Comparison of ENCODE assay signal across 21 cellular contexts in genomic region chr17:46064460-46064859, GRCh38.
A peak's percentile ranks its signal among the peaks of the same experiment; 100 is the strongest.
DNase-seq lines count a peak whose midpoint lies in the region; ATAC-seq, FAIRE-seq and TF ChIP-seq lines count a peak whose summit lies in the region.
"Had no signal": no experiment of that assay in that cellular context is flagged by ENCODE, and none has a peak within 500 bp of the region (broad histone marks: within the 10 kb centered on the region; RNA-seq: fewer than 3 reads in every experiment).

No MANE protein-coding gene starts in this region.

- peaks cover 48% of the 10 kb centered on the region for H3K79me2 ChIP-seq in astrocyte (ENCODE audit: insufficient read depth, low read length)

- no peaks in the 10 kb centered on the region for H3K27me3 Mint-ChIP-seq in CD4-positive, alpha-beta T cell
- H3K27me3 Mint-ChIP-seq in Calu3 (ENCODE audit: unreplicated experiment) = no peaks in the 10 kb centered on the region
- no peaks in the 10 kb centered on the region for H3K27me3 Mint-ChIP-seq in astrocyte (ENCODE audit: low read depth, unreplicated experiment)
- H3K27me3 Mint-ChIP-seq in naive thymus-derived CD4-positive, alpha-beta T cell = no peaks in the 10 kb centered on the region
- H3K27me3 Mint-ChIP-seq: B cell had no signal

- H3K36me3 ChIP-seq in astrocyte (ENCODE audit: insufficient read depth, low read length) = peaks cover 25% of the 10 kb centered on the region
- peaks cover 10 to 44% (median 17%) of the 10 kb centered on the region in 3 experiments for H3K36me3 ChIP-seq in naive thymus-derived CD4-positive, alpha-beta T cell (ENCODE audit: control insufficient read depth in 2 of 3, insufficient read depth in 3 of 3, low read length in 3 of 3)
- H3K36me3 ChIP-seq in transverse colon = peaks cover 0 to 20% (median 6%) of the 10 kb centered on the region in 4 donors

- H3K27ac ChIP-seq in CD4-positive, alpha-beta T cell (ENCODE audit: low read depth, low read length) = no peak overlapping the region
- H3K27ac ChIP-seq in astrocyte (ENCODE audit: low read depth, low read length) (peak overlapping the region; percentile 42), transverse colon (no peak overlapping the region)
- no peak overlapping the region for H3K27ac ChIP-seq in naive thymus-derived CD4-positive, alpha-beta T cell (ENCODE audit: low read depth, low read length)
- H3K27ac ChIP-seq: esophagus muscularis mucosa, left lung, SJCRH30, testis had no signal

- H3K9ac ChIP-seq in astrocyte (ENCODE audit: low read length) = peak overlapping the region; percentile 6

- no peak for TF ChIP-seq EP300 in transverse colon (IDR thresholded peaks at IDR 0.05; ENCODE audit: low read depth)

- H2AFZ ChIP-seq in astrocyte (ENCODE audit: low read depth, low read length) = no peak overlapping the region

- no peak for DNase-seq in CD4-positive, alpha-beta T cell
- DNase-seq in Calu3 (no peak), astrocyte (ENCODE audit: low read depth) (no peak), inferior parietal cortex (ENCODE audit: extremely low spot score) (no peak), SIG-M5 (lab: John Stamatoyannopoulos, UW) (no peak), midbrain (lab: John Stamatoyannopoulos, UW) (no peak), transverse colon (no peak)
- DNase-seq in naive thymus-derived CD4-positive, alpha-beta T cell = no peak
- DNase-seq: activated CD4-positive, alpha-beta T cell treated with anti-CD3 and anti-CD28 coated beads for 4 hours; activated naive CD4-positive, alpha-beta T cell treated with anti-CD3 and anti-CD28 coated beads, Interleukin-2, amount 50 U/mL, for 16 hours; GDM1; left lung; NCI-H1105 treated with DMSO at 0.1 percent for 48 hours; NCI-H526; SJCRH30; T-helper 9 cell; testis had no signal

- no peaks in the 10 kb centered on the region for H3K9me3 Mint-ChIP-seq in CD4-positive, alpha-beta T cell
- no peaks in the 10 kb centered on the region for H3K9me3 Mint-ChIP-seq in Calu3 (ENCODE audit: low read depth, unreplicated experiment)
- no peaks in the 10 kb centered on the region for H3K9me3 Mint-ChIP-seq in astrocyte (ENCODE audit: unreplicated experiment)
- peaks cover 0 to 1% (median 0%) of the 10 kb centered on the region in 11 donors for H3K9me3 Mint-ChIP-seq in naive thymus-derived CD4-positive, alpha-beta T cell

- peak overlapping the region; percentile 0 for H3K27ac Mint-ChIP-seq in CD4-positive, alpha-beta T cell
- H3K27ac Mint-ChIP-seq in Calu3 (ENCODE audit: unreplicated experiment) = peak overlapping the region; percentile 22
- peak overlapping the region; percentile 60 for H3K27ac Mint-ChIP-seq in astrocyte (ENCODE audit: unreplicated experiment)
- H3K27ac Mint-ChIP-seq in naive thymus-derived CD4-positive, alpha-beta T cell = peak overlapping the region in 7 of 9 donors; percentile 9 to 95 (median 53)
- H3K27ac Mint-ChIP-seq: B cell had no signal

- H3K4me2 ChIP-seq in astrocyte (ENCODE audit: low read length) = no peak overlapping the region

- H3K9me3 ChIP-seq in CD4-positive, alpha-beta T cell (ENCODE audit: control insufficient read depth, low read length) = no peaks in the 10 kb centered on the region
- no peaks in the 10 kb centered on the region for H3K9me3 ChIP-seq in astrocyte (ENCODE audit: insufficient read depth, low read depth, low read length)
- H3K9me3 ChIP-seq in naive thymus-derived CD4-positive, alpha-beta T cell (ENCODE audit: control insufficient read depth in 2 of 3, low read length in 3 of 3) = no peaks in the 10 kb centered on the region
- H3K9me3 ChIP-seq in transverse colon = no peaks in the 10 kb centered on the region
- H3K9me3 ChIP-seq: esophagus muscularis mucosa, left lung, SJCRH30, testis had no signal

- H3K4me1 ChIP-seq in astrocyte (ENCODE audit: insufficient read depth, low read length) = peaks cover 11% of the 10 kb centered on the region
- no peaks in the 10 kb centered on the region for H3K4me1 ChIP-seq in naive thymus-derived CD4-positive, alpha-beta T cell (ENCODE audit: control insufficient read depth in 2 of 2, insufficient read depth in 2 of 2, low read length in 2 of 2)
- H3K4me1 ChIP-seq in transverse colon = peaks cover 0 to 9% (median 0%) of the 10 kb centered on the region in 4 donors
- H3K4me1 ChIP-seq: left lung, testis had no signal

- peaks cover 33% of the 10 kb centered on the region for H4K20me1 ChIP-seq in astrocyte (ENCODE audit: insufficient read depth, low read length)

- ATAC-seq in CD4-positive, alpha-beta T cell (ENCODE audit: poor library complexity) = no peak
- no peak for ATAC-seq in naive thymus-derived CD4-positive, alpha-beta T cell
- ATAC-seq: GM12878, left lung had no signal

- no peak for FAIRE-seq in astrocyte (lab: Jason Lieb, UNC)
- FAIRE-seq: bronchial epithelial cell had no signal

- CTCF ChIA-PET in CD4-positive, alpha-beta T cell (lab: Charles Lee) = no interaction called here
- CTCF ChIA-PET in Calu3 (lab: Charles Lee) = interaction anchor here (0.6 kb wide), 1 partner anchor 102 kb away, joined by 3 read pairs; no protein-coding TSS in a partner anchor
- CTCF ChIA-PET in naive thymus-derived CD4-positive, alpha-beta T cell (lab: Charles Lee) = no interaction called here

- no peak for TF ChIP-seq CTCF in CD4-positive, alpha-beta T cell (IDR thresholded peaks at IDR 0.05)
- TF ChIP-seq CTCF in Calu3 (IDR thresholded peaks at IDR 0.05; ENCODE audit: unreplicated experiment) (no peak), astrocyte (IDR thresholded peaks at IDR 0.05; ENCODE audit: insufficient read depth, low read depth, low read length) (no peak), transverse colon (IDR thresholded peaks at IDR 0.05) (no peak)

- no peak overlapping the region for H3K4me3 Mint-ChIP-seq in CD4-positive, alpha-beta T cell
- no peak overlapping the region for H3K4me3 Mint-ChIP-seq in Calu3 (ENCODE audit: low read depth, unreplicated experiment)
- H3K4me3 Mint-ChIP-seq in astrocyte (ENCODE audit: unreplicated experiment) = no peak overlapping the region
- H3K4me3 Mint-ChIP-seq in naive thymus-derived CD4-positive, alpha-beta T cell = peak overlapping the region in 1 of 10 donors; percentile 73
- H3K4me3 Mint-ChIP-seq: B cell had no signal

- H3K4me3 ChIP-seq in astrocyte (ENCODE audit: insufficient read depth, low read depth, low read length) (no peak overlapping the region), transverse colon (no peak overlapping the region)
- H3K4me3 ChIP-seq in naive thymus-derived CD4-positive, alpha-beta T cell (ENCODE audit: low read length) = no peak overlapping the region
- H3K4me3 ChIP-seq: esophagus muscularis mucosa, GM12878, left lung, SJCRH30, testis had no signal

- intact Hi-C loops in CD4-positive, alpha-beta T cell (cut with DNase I, micrococcal nuclease) = loop anchor here in 1 of 2 experiments (5.0 to 10.0 kb wide), 2 partner anchors 60 to 128 kb away; partner anchors contain the start of gene KANSL1
- intact Hi-C loops in Calu3 (cut with micrococcal nuclease; ENCODE audit: unreplicated experiment) (no loop called here), transverse colon (cut with DNase I; ENCODE audit: low total_unique reads) (no loop called here)
- intact Hi-C loops in naive thymus-derived CD4-positive, alpha-beta T cell (cut with micrococcal nuclease) = no loop called here

- POLR2A ChIA-PET in CD4-positive, alpha-beta T cell (lab: Charles Lee) = no interaction called here
- POLR2A ChIA-PET in naive thymus-derived CD4-positive, alpha-beta T cell (lab: Charles Lee) = interaction anchor here (0.6 kb wide), 1 partner anchor 203 kb away, joined by 3 read pairs; no protein-coding TSS in a partner anchor

- no peak for TF ChIP-seq POLR2A in transverse colon (IDR thresholded peaks at IDR 0.05)

- H3K36me3 Mint-ChIP-seq in CD4-positive, alpha-beta T cell (ENCODE audit: low read depth) = peaks cover 87% of the 10 kb centered on the region
- peaks cover 55% of the 10 kb centered on the region for H3K36me3 Mint-ChIP-seq in Calu3 (ENCODE audit: insufficient read depth, unreplicated experiment)
- peaks cover 9% of the 10 kb centered on the region for H3K36me3 Mint-ChIP-seq in astrocyte (ENCODE audit: low read depth, unreplicated experiment)
- H3K36me3 Mint-ChIP-seq in naive thymus-derived CD4-positive, alpha-beta T cell = peaks cover 8 to 32% (median 15%) of the 10 kb centered on the region in 5 donors

- no peaks in the 10 kb centered on the region for H3K27me3 ChIP-seq in CD4-positive, alpha-beta T cell (ENCODE audit: control insufficient read depth, insufficient read depth, low read length)
- H3K27me3 ChIP-seq in astrocyte (ENCODE audit: insufficient read depth, low read length) (no peaks in the 10 kb centered on the region), transverse colon (no peaks in the 10 kb centered on the region)
- H3K27me3 ChIP-seq in naive thymus-derived CD4-positive, alpha-beta T cell (ENCODE audit: control insufficient read depth in 2 of 2, insufficient read depth in 2 of 2, low read length in 2 of 2) = no peaks in the 10 kb centered on the region
- H3K27me3 ChIP-seq: esophagus muscularis mucosa, left lung, SJCRH30, testis had no signal

- 87 to 88% methylated on average over 1 of the region's 1 CpG for WGBS in transverse colon (ENCODE audit: low coverage in 1 of 2), 2 donors

- BruUV-seq in Calu3 (replicated peaks; lab: Mats Ljungman, UMichigan) = no TSS peak

- H3K4me1 Mint-ChIP-seq in CD4-positive, alpha-beta T cell (ENCODE audit: low read depth) = peaks cover 31% of the 10 kb centered on the region
- H3K4me1 Mint-ChIP-seq in Calu3 (ENCODE audit: low read depth, unreplicated experiment) = peaks cover 11% of the 10 kb centered on the region
- peaks cover 25% of the 10 kb centered on the region for H3K4me1 Mint-ChIP-seq in astrocyte (ENCODE audit: low read depth, unreplicated experiment)
- H3K4me1 Mint-ChIP-seq in naive thymus-derived CD4-positive, alpha-beta T cell = peaks cover 1 to 43% (median 25%) of the 10 kb centered on the region in 7 donors
- H3K4me1 Mint-ChIP-seq: B cell had no signal

- in situ Hi-C loops in transverse colon (cut with MboI; ENCODE audit: low pct_ligation_motif_present in 1 of 4, low pct_unique_long_range_greater_than_20kb in 1 of 4, low sequenced_read_pairs in 3 of 4) = no loop called here

Comparison
In these comparisons a context has a peak if more than half of its experiments do, and no peak if none do; other contexts are left out.
1. H3K27ac Mint-ChIP-seq: peak in every context shown above with its lines; median percentile 60 in astrocyte; 53 in naive thymus-derived CD4-positive, alpha-beta T cell; 22 in Calu3; 0 in CD4-positive, alpha-beta T cell.